21 cellular contexts compared by ENCODE assay signal in genomic region chr11:108398439-108398838, GRCh38.
A peak's percentile ranks its signal among the peaks of the same experiment; 100 is the strongest.
DNase-seq lines count a peak whose midpoint lies in the region; ATAC-seq, FAIRE-seq and TF ChIP-seq lines count a peak whose summit lies in the region.
"Had no signal": no experiment of that assay in that cellular context is flagged by ENCODE, and none has a peak within 500 bp of the region (broad histone marks: within the 10 kb centered on the region; RNA-seq: fewer than 3 reads in every experiment).

No MANE protein-coding gene starts in this region.

- 61% methylated on average over 6 of the region's 6 CpGs for WGBS in pancreas, 2 donors

- no peaks in the 10 kb centered on the region for H3K27me3 ChIP-seq in pancreas
- H3K27me3 ChIP-seq: BLaER1 had no signal

- intact Hi-C loops in pancreas (cut with DNase I) = no loop called here

- H3K27ac ChIP-seq in pancreas = no peak overlapping the region
- H3K27ac ChIP-seq: 22Rv1, BLaER1, C4-2B had no signal

- TF ChIP-seq CTCF in pancreas (IDR thresholded peaks at IDR 0.05) = no peak

- in situ Hi-C loops in KBM-7 (cut with MboI; ENCODE audit: low pct_unique_long_range_greater_than_20kb, low sequenced_read_pairs) = no loop called here

- peak; percentile 49 to 61 (median 56) for ATAC-seq in pancreas
- ATAC-seq: CD8-positive, alpha-beta T cell; GM23338; HCT116 had no signal

- H3K4me1 ChIP-seq in pancreas = no peaks in the 10 kb centered on the region
- H3K4me1 ChIP-seq: BLaER1 had no signal

- H3K4me3 ChIP-seq in pancreas = no peak overlapping the region
- H3K4me3 ChIP-seq: BLaER1, GM23338 had no signal

- DNase-seq in NCI-H2171 treated with DMSO at 0.1 percent for 48 hours (lab: John Stamatoyannopoulos, UW) (peak; percentile 54), NCI-H2171 (lab: John Stamatoyannopoulos, UW) (no peak), NCI-H1694 treated with DMSO at 0.1 percent for 48 hours (lab: John Stamatoyannopoulos, UW) (peak; percentile 10), pancreas (peak in 2 of 6 donors; percentile 15 to 30), KBM-7 (no peak), NCI-H2081 (lab: John Stamatoyannopoulos, UW) (no peak)
- DNase-seq: Caco-2; CD4-positive, CD25-positive, alpha-beta regulatory T cell; CD8-positive, alpha-beta T cell; DMS53; DMS79 treated with DMSO at 0.1 percent for 48 hours; GF-D8; H9 had no signal

- FAIRE-seq in pancreas (lab: Jason Lieb, UNC) = no peak
- FAIRE-seq: A204.1, GM12891, GM18507 had no signal

- no peaks in the 10 kb centered on the region for H3K36me3 ChIP-seq in pancreas
- H3K36me3 ChIP-seq: BLaER1 had no signal

- H3K9me3 ChIP-seq in pancreas = no peaks in the 10 kb centered on the region
- H3K9me3 ChIP-seq: BLaER1, Caco-2 had no signal

Comparison
In these comparisons a context has a peak if more than half of its experiments do, and no peak if none do; other contexts are left out.
1. DNase-seq: peak in NCI-H2171 treated with DMSO at 0.1 percent for 48 hours (single experiment) and NCI-H1694 treated with DMSO at 0.1 percent for 48 hours (single experiment); none in NCI-H2171 (single experiment), KBM-7 (single experiment) and NCI-H2081 (0 of 2).